Comparison of ENCODE assay signal across 8 cellular contexts in genomic region chr3:195895078-195895899, GRCh38. TPM values are rescaled to one million over a fixed set of nuclear protein-coding genes. Genes with fewer than 3 reads are reported as not detected.
A peak's percentile ranks its signal among the peaks of the same experiment; 100 is the strongest.
DNase-seq lines count a peak whose midpoint lies in the region; ATAC-seq lines count a peak whose summit lies in the region.

No MANE protein-coding gene starts in this region.

- CTCF ChIA-PET in T-cell (lab: Charles Lee) = interaction anchor here (0.6 to 3.9 kb wide), 17 partner anchors 12 to 1224 kb away, joined by 3 to 42 read pairs (median 4); partner anchors contain the start of gene TNK2 (in 1 of the 2)

- H3K36me3 ChIP-seq in iPS-18a (ENCODE audit: control insufficient read depth, low read depth, low read length) = no peaks in the 10 kb centered on the region

- no peaks in the 10 kb centered on the region for H3K36me3 Mint-ChIP-seq in T-cell

- peaks cover 10% of the 10 kb centered on the region for H3K4me1 ChIP-seq in iPS-18a (ENCODE audit: control insufficient read depth, low read depth, low read length)

- H3K27ac Mint-ChIP-seq in T-cell = peak overlapping the region; percentile 87 to 90

- H3K27ac ChIP-seq in iPS-18a (ENCODE audit: low read length) (no peak overlapping the region), skin epidermis (peak overlapping the region; percentile 39 to 96 (median 84))

- H3K27me3 Mint-ChIP-seq in T-cell = no peaks in the 10 kb centered on the region

- peaks cover 50 to 62% (median 53%) of the 10 kb centered on the region in 3 donors for H3K4me1 Mint-ChIP-seq in T-cell

- H3K4me3 Mint-ChIP-seq in T-cell = peak overlapping the region; percentile 89 to 93 (median 92)

- no peak overlapping the region for H3K9ac ChIP-seq in iPS-18a (ENCODE audit: low read length)

- POLR2A ChIA-PET in T-cell (lab: Charles Lee) = interaction anchor here (0.6 to 1.0 kb wide), 3 partner anchors 12 kb away, joined by 3 to 5 read pairs (median 4); no protein-coding TSS in a partner anchor

- ATAC-seq in GM21723 (IDR thresholded peaks at IDR 0.05; ENCODE audit: unreplicated experiment) = peak; percentile 63
- ATAC-seq in T-cell (replicated peaks in 1 of 4) = peak; percentile 56 to 70 (median 67)

- H3K9me3 ChIP-seq in iPS-18a (ENCODE audit: control insufficient read depth, low read depth, low read length) = no peaks in the 10 kb centered on the region

- no peaks in the 10 kb centered on the region for H3K9me3 Mint-ChIP-seq in T-cell

- DNase-seq in DMS53 treated with DMSO at 0.1 percent for 48 hours (lab: John Stamatoyannopoulos, UW; ENCODE audit: unreplicated experiment) (peak; percentile 69), Kasumi-1 (lab: John Stamatoyannopoulos, UW) (peak; percentile 29 to 50), T-cell (peak in 33 of 34 experiments; percentile 14 to 74 (median 56)), anterior cingulate cortex (lab: John Stamatoyannopoulos, UW) (peak in 41 of 58 donors; percentile 32 to 69 (median 57)), dedifferentiated amniotic fluid mesenchymal stem cell (ENCODE audit: extremely low spot score) (no peak)

- peak overlapping the region; percentile 64 for H3K4me3 ChIP-seq in iPS-18a (ENCODE audit: low read length)
- peak overlapping the region; percentile 52 to 68 (median 59) for H3K4me3 ChIP-seq in skin epidermis

- H3K27me3 ChIP-seq in iPS-18a (ENCODE audit: control insufficient read depth, insufficient read depth, low read length) = peaks cover 5% of the 10 kb centered on the region

RNA-seq across cellular contexts. Expression of gene TNK2, which starts 13.1 kb away (rescaled TPM):
- total RNA-seq in T-cell = 100 to 1,000 TPM; 159 to 198 (median 181) TPM
